ENCODE assay signal across 16 cellular contexts in genomic region chr7:106370542-106370941, GRCh38.
DNase-seq lines count a peak whose midpoint lies in the region; ATAC-seq and TF ChIP-seq lines count a peak whose summit lies in the region.
"Had no signal": no experiment of that assay in that cellular context is flagged by ENCODE, and none has a peak within 500 bp of the region (broad histone marks: within the 10 kb centered on the region; RNA-seq: fewer than 3 reads in every experiment).

No MANE protein-coding gene starts in this region.

- H3K4me3 Mint-ChIP-seq in glutamatergic neuron (ENCODE audit: unreplicated experiment) = no peak overlapping the region
- H3K4me3 Mint-ChIP-seq: CD4-positive, alpha-beta T cell; GM23338 had no signal

- intact Hi-C loops in head of caudate nucleus (cut with DNase I) (no loop called here), PC-3 (cut with micrococcal nuclease) (no loop called here)

- H3K27me3 ChIP-seq in osteoblast (ENCODE audit: insufficient read depth, low read length) (peaks cover 3% of the 10 kb centered on the region), PC-3 (ENCODE audit: low read length) (no peaks in the 10 kb centered on the region)

- no peaks in the 10 kb centered on the region for H3K27me3 Mint-ChIP-seq in glutamatergic neuron (ENCODE audit: unreplicated experiment)
- H3K27me3 Mint-ChIP-seq: CD4-positive, alpha-beta T cell had no signal

- no TSS peak for BruUV-seq in PC-3 (replicated peaks; lab: Mats Ljungman, UMichigan)

- H3K4me1 Mint-ChIP-seq in glutamatergic neuron (ENCODE audit: low read depth, unreplicated experiment) = no peaks in the 10 kb centered on the region
- H3K4me1 Mint-ChIP-seq: GM23338 had no signal

- no peak for ATAC-seq in PC-3
- ATAC-seq: GM23338 had no signal

- TF ChIP-seq CTCF in osteoblast (IDR thresholded peaks at IDR 0.05; ENCODE audit: extremely low read depth, low read depth, low read length) = no peak
- TF ChIP-seq CTCF in PC-3 (conservative IDR thresholded peaks at IDR 0.05; ENCODE audit: low read depth, low read length) = no peak
- TF ChIP-seq CTCF in glutamatergic neuron (IDR thresholded peaks at IDR 0.05; ENCODE audit: partially characterized antibody, unreplicated experiment) = no peak

- no peak overlapping the region for H3K27ac Mint-ChIP-seq in glutamatergic neuron (ENCODE audit: unreplicated experiment)
- H3K27ac Mint-ChIP-seq: CD4-positive, alpha-beta T cell; GM23338 had no signal

- H3K4me1 ChIP-seq in osteoblast (ENCODE audit: insufficient read depth, low read length) (peaks cover 3% of the 10 kb centered on the region), PC-3 (ENCODE audit: insufficient read depth, low read length) (peaks cover 2% of the 10 kb centered on the region)

- no peaks in the 10 kb centered on the region for H3K36me3 Mint-ChIP-seq in glutamatergic neuron (ENCODE audit: unreplicated experiment)

- H3K9me2 ChIP-seq in PC-3 (replicated peaks; ENCODE audit: low read length) = no peaks in the 10 kb centered on the region

- H3K9me3 Mint-ChIP-seq in glutamatergic neuron (ENCODE audit: unreplicated experiment) = no peaks in the 10 kb centered on the region
- H3K9me3 Mint-ChIP-seq: CD4-positive, alpha-beta T cell; GM23338 had no signal

- H3K4me2 ChIP-seq in osteoblast (ENCODE audit: insufficient read depth, low read length) (no peak overlapping the region), PC-3 (ENCODE audit: low read length) (no peak overlapping the region)
- H3K4me2 ChIP-seq: GM23338 had no signal

- no peak overlapping the region for H3K4me3 ChIP-seq in osteoblast (ENCODE audit: insufficient read depth, low read length)
- H3K4me3 ChIP-seq in PC-3 (ENCODE audit: low read length) = no peak overlapping the region
- H3K4me3 ChIP-seq: GM23338 had no signal

- no peaks in the 10 kb centered on the region for H3F3A ChIP-seq in PC-3 (ENCODE audit: low read length, unreplicated experiment)

- H4K20me1 ChIP-seq in osteoblast (ENCODE audit: insufficient read depth, low read length) (no peaks in the 10 kb centered on the region), PC-3 (ENCODE audit: low read length) (no peaks in the 10 kb centered on the region)

- H2AFZ ChIP-seq in osteoblast (ENCODE audit: low read length) = no peak overlapping the region
- H2AFZ ChIP-seq in PC-3 (ENCODE audit: low read length) = no peak overlapping the region
- H2AFZ ChIP-seq: GM23338 had no signal

- H3K9ac ChIP-seq in PC-3 (ENCODE audit: low read length) = no peak overlapping the region

- DNase-seq in head of caudate nucleus (peak; percentile 7 to 82 (median 48)), osteoblast (ENCODE audit: insufficient read length, low spot score, missing footprints) (peak; percentile 4), PC-3 (no peak), UCSD-AML1 (lab: John Stamatoyannopoulos, UW; ENCODE audit: unreplicated experiment) (no peak), glutamatergic neuron (no peak), NCI-H187 treated with DMSO at 0.1 percent for 48 hours (lab: John Stamatoyannopoulos, UW) (no peak)
- DNase-seq: ACHN; Caco-2; CD4-positive, alpha-beta T cell; DMS153; DMS79; GDM1; HCEC 1CT had no signal

- POLR2A ChIA-PET in PC-3 (lab: Charles Lee; ENCODE audit: unreplicated experiment) = no interaction called here

- CTCF ChIA-PET in PC-3 (lab: Charles Lee) = no interaction called here

- H3K9me3 ChIP-seq in osteoblast (ENCODE audit: low read depth, low read length) (no peaks in the 10 kb centered on the region), PC-3 (ENCODE audit: low read length) (no peaks in the 10 kb centered on the region)
- H3K9me3 ChIP-seq: Caco-2 had no signal

- H3K27ac ChIP-seq in angular gyrus (ENCODE audit: low read depth, low read length) = peak overlapping the region; percentile 9
- H3K27ac ChIP-seq in osteoblast (ENCODE audit: low read depth, low read length) = no peak overlapping the region
- no peak overlapping the region for H3K27ac ChIP-seq in PC-3 (ENCODE audit: low read length)
- H3K27ac ChIP-seq: C4-2B had no signal

- H3K36me3 ChIP-seq in osteoblast (ENCODE audit: insufficient read depth, low read length) (no peaks in the 10 kb centered on the region), PC-3 (ENCODE audit: low read depth, low read length) (no peaks in the 10 kb centered on the region)

- no peaks in the 10 kb centered on the region for H3K79me2 ChIP-seq in osteoblast (ENCODE audit: insufficient read depth, low read length)
- H3K79me2 ChIP-seq in PC-3 (ENCODE audit: low read length) = no peaks in the 10 kb centered on the region

Comparison
In these comparisons a context has a peak if more than half of its experiments do, and no peak if none do; other contexts are left out.
1. DNase-seq: peak in head of caudate nucleus (42 of 42) and osteoblast (single experiment); none in PC-3 (single experiment), UCSD-AML1 (single experiment), glutamatergic neuron (single experiment) and NCI-H187 treated with DMSO at 0.1 percent for 48 hours (single experiment).